27 cellular contexts compared by ENCODE assay signal in genomic region chr4:16411691-16412090, GRCh38.
"Had no signal": no experiment of that assay in that cellular context is flagged by ENCODE, and none has a peak within 500 bp of the region (broad histone marks: within the 10 kb centered on the region; RNA-seq: fewer than 3 reads in every experiment).

No MANE protein-coding gene starts in this region.

- H3K27ac Mint-ChIP-seq: stimulated activated effector memory CD8-positive, alpha-beta T cell treated with anti-CD3 and anti-CD28 coated beads, Interleukin-12 subunit alpha, Interleukin-12 subunit beta, amount 100 ng/mL, for 72 hours; stimulated activated memory B cell treated with anti-CD40 and anti-IgM and Interleukin-4, amounts not matched to agents 10 μg/mL and 1 μg/mL and 100 μg/mL, for 72 hours; stimulated activated naive B cell treated with anti-CD40 and anti-IgM and Interleukin-4, amounts not matched to agents 10 μg/mL and 1 μg/mL and 100 μg/mL, for 72 hours; stimulated activated naive CD8-positive, alpha-beta T cell treated with anti-CD3 and anti-CD28 coated beads, Interleukin-15, amount 100 ng/mL, for 72 hours; stimulated activated naive CD8-positive, alpha-beta T cell treated with anti-CD3 and anti-CD28 coated beads, Interleukin-15, Interleukin-2, amounts not matched to agents 100 ng/mL and 50 ng/mL, for 24 hours; type B pancreatic cell had no signal

- DNase-seq: stimulated activated CD4-positive, alpha-beta T cell treated with anti-CD3 and anti-CD28 coated beads, Interleukin-2, amount 100 ng/mL, for 48 hours; stimulated activated CD4-positive, alpha-beta T cell treated with anti-CD3 and anti-CD28 coated beads, Interleukin-4, amount 100 ng/mL, for 1 hour; stimulated activated CD4-positive, alpha-beta T cell treated with anti-CD3 and anti-CD28 coated beads, Interleukin-4, amount 100 ng/mL, for 24 hours; stimulated activated CD4-positive, alpha-beta T cell treated with anti-CD3 and anti-CD28 coated beads, Interleukin-4, amount 100 ng/mL, for 4 hours; stimulated activated CD8-positive, alpha-beta memory T cell treated with anti-CD3 and anti-CD28 coated beads, Interleukin-4, amount 100 ng/mL, for 48 hours; stimulated activated naive B cell treated with anti-CD40 and anti-IgM and Interleukin-4, amounts not matched to agents 10 μg/mL and 1 μg/mL and 100 μg/mL, for 72 hours; stimulated activated naive CD4-positive, alpha-beta T cell; stimulated activated naive CD4-positive, alpha-beta T cell treated with Interleukin-2 at 50 U/mL for 16 hours; stimulated activated naive CD8-positive, alpha-beta T cell treated with anti-CD3 and anti-CD28 coated beads, Interleukin-15, amount 100 ng/mL, for 72 hours; stimulated activated naive CD8-positive, alpha-beta T cell treated with anti-CD3 and anti-CD28 coated beads, Interleukin-15, Interleukin-2, amounts not matched to agents 100 U/mL and 50 U/mL, for 24 hours; stomach; substantia nigra; testis; tibial artery; transverse colon; trophoblast cell; upper lobe of left lung; upper lobe of right lung; uterus had no signal

- H3K36me3 ChIP-seq: stomach, suprapubic skin, thoracic aorta, tibial artery, tibial nerve, transverse colon, upper lobe of left lung, upper lobe of right lung, uterus, vagina had no signal

- H3K4me1 Mint-ChIP-seq: stimulated activated effector memory CD8-positive, alpha-beta T cell treated with anti-CD3 and anti-CD28 coated beads, Interleukin-12 subunit alpha, Interleukin-12 subunit beta, amount 100 ng/mL, for 72 hours; stimulated activated memory B cell treated with anti-CD40 and anti-IgM and Interleukin-4, amounts not matched to agents 10 μg/mL and 1 μg/mL and 100 μg/mL, for 72 hours; stimulated activated naive B cell treated with anti-CD40 and anti-IgM and Interleukin-4, amounts not matched to agents 10 μg/mL and 1 μg/mL and 100 μg/mL, for 72 hours; stimulated activated naive CD8-positive, alpha-beta T cell treated with anti-CD3 and anti-CD28 coated beads, Interleukin-15, amount 100 ng/mL, for 72 hours had no signal

- H3K27me3 ChIP-seq: stomach, testis, tibial artery, tibial nerve, transverse colon, upper lobe of left lung, upper lobe of right lung, uterus, vagina had no signal

- H3K27me3 Mint-ChIP-seq: stimulated activated naive CD8-positive, alpha-beta T cell treated with anti-CD3 and anti-CD28 coated beads, Interleukin-15, Interleukin-2, amounts not matched to agents 100 ng/mL and 50 ng/mL, for 24 hours; type B pancreatic cell had no signal

- H3K9me3 Mint-ChIP-seq: stimulated activated effector memory CD8-positive, alpha-beta T cell treated with anti-CD3 and anti-CD28 coated beads, Interleukin-12 subunit alpha, Interleukin-12 subunit beta, amount 100 ng/mL, for 72 hours; stimulated activated naive CD8-positive, alpha-beta T cell treated with anti-CD3 and anti-CD28 coated beads, Interleukin-15, Interleukin-2, amounts not matched to agents 100 ng/mL and 50 ng/mL, for 24 hours; type B pancreatic cell had no signal

- H3K27ac ChIP-seq: stomach, suprapubic skin, testis, thoracic aorta, tibial artery, tibial nerve, transverse colon, upper lobe of left lung, upper lobe of right lung, uterus, vagina had no signal

- H3K4me1 ChIP-seq: stomach, suprapubic skin, tibial artery, tibial nerve, transverse colon, upper lobe of left lung, upper lobe of right lung, vagina had no signal

- H3K36me3 Mint-ChIP-seq: stimulated activated effector memory CD8-positive, alpha-beta T cell treated with anti-CD3 and anti-CD28 coated beads, Interleukin-12 subunit alpha, Interleukin-12 subunit beta, amount 100 ng/mL, for 72 hours; stimulated activated memory B cell treated with anti-CD40 and anti-IgM and Interleukin-4, amounts not matched to agents 10 μg/mL and 1 μg/mL and 100 μg/mL, for 72 hours; stimulated activated naive B cell treated with anti-CD40 and anti-IgM and Interleukin-4, amounts not matched to agents 10 μg/mL and 1 μg/mL and 100 μg/mL, for 72 hours; type B pancreatic cell had no signal

- H3K4me3 ChIP-seq: stomach, suprapubic skin, testis, thoracic aorta, tibial artery, tibial nerve, transverse colon, upper lobe of left lung, upper lobe of right lung, uterus, vagina had no signal

- H3K9me3 ChIP-seq: stomach, suprapubic skin, testis, thoracic aorta, tibial artery, tibial nerve, transverse colon, upper lobe of left lung, upper lobe of right lung, uterus, vagina had no signal

- H3K4me3 Mint-ChIP-seq: stimulated activated effector memory CD8-positive, alpha-beta T cell treated with anti-CD3 and anti-CD28 coated beads, Interleukin-12 subunit alpha, Interleukin-12 subunit beta, amount 100 ng/mL, for 72 hours; stimulated activated memory B cell treated with anti-CD40 and anti-IgM and Interleukin-4, amounts not matched to agents 10 μg/mL and 1 μg/mL and 100 μg/mL, for 72 hours; stimulated activated naive B cell treated with anti-CD40 and anti-IgM and Interleukin-4, amounts not matched to agents 10 μg/mL and 1 μg/mL and 100 μg/mL, for 72 hours; stimulated activated naive CD8-positive, alpha-beta T cell treated with anti-CD3 and anti-CD28 coated beads, Interleukin-15, amount 100 ng/mL, for 72 hours; stimulated activated naive CD8-positive, alpha-beta T cell treated with anti-CD3 and anti-CD28 coated beads, Interleukin-15, Interleukin-2, amounts not matched to agents 100 ng/mL and 50 ng/mL, for 24 hours; type B pancreatic cell had no signal
